ENCODE assay signal across 10 cellular contexts in the genomic region with DNA sequence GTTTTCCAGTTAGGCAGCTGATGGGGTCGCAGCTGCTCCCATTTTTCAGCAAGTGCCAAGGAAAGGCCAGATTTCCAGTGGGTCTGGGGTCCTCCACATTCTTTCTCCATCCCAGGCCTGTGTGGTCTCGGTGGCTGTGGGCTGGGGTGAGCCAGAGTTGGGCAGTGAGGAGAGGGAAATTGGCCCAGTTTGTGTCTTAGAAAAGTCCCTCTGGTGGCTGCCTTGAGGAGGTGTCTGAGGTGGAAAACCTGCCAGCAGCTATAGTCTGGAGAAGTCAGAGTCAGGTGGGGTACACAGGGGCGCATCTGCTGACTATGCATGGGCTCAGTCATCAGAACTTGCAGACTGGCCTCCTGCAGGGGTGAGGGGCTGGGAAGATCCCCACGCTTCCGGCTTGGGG. TPM values are rescaled to one million over a fixed set of nuclear protein-coding genes. Genes with fewer than 3 reads are reported as not detected.
DNase-seq lines count a peak whose midpoint lies in the region; ATAC-seq and TF ChIP-seq lines count a peak whose summit lies in the region.
"Had no signal": no experiment of that assay in that cellular context is flagged by ENCODE, and none has a peak within 500 bp of the region (broad histone marks: within the 10 kb centered on the region; RNA-seq: fewer than 3 reads in every experiment).

No MANE protein-coding gene starts in this region.

- H2BK120ac ChIP-seq in IMR-90 (ENCODE audit: low read depth, low read length): no peak overlapping the region

- H3K4me1 ChIP-seq in IMR-90 (ENCODE audit: control insufficient read depth, insufficient read depth, low read length): peaks cover 10% of the 10 kb centered on the region
- H3K4me1 ChIP-seq in muscle layer of colon (ENCODE audit: insufficient read depth, low read length): peaks cover 34% of the 10 kb centered on the region

- H3K79me1 ChIP-seq in IMR-90 (ENCODE audit: low read depth in 1 of 2, low read length in 2 of 2): no peaks in the 10 kb centered on the region

- H3K27me3 ChIP-seq in IMR-90 (ENCODE audit: control insufficient read depth, insufficient read depth, low read length) (no peaks in the 10 kb centered on the region; the same call in 1 of the 2 replicates), muscle layer of colon (ENCODE audit: control insufficient read depth in 1 of 2, insufficient read depth in 2 of 2, low read length in 2 of 2) (no peaks in the 10 kb centered on the region)

- TF ChIP-seq POLR2A in IMR-90 (IDR thresholded peaks at IDR 0.05; ENCODE audit: low read depth, low read length): no peak
- TF ChIP-seq POLR2A in GM18505 (IDR thresholded peaks at IDR 0.05; ENCODE audit: borderline replicate concordance, extremely low read depth, insufficient read depth, insufficient read length): no peak

- H3K56ac ChIP-seq in IMR-90 (ENCODE audit: extremely low read depth, insufficient read depth, low read length): no peak overlapping the region

- peak; percentile 20 for TF ChIP-seq RAD21 in IMR-90 (IDR thresholded peaks at IDR 0.05; ENCODE audit: low read length)

- CTCF ChIA-PET in IMR-90 (lab: Yijun Ruan, JAX): interaction anchor here (0.7 to 0.9 kb wide), 3 partner anchors 17 to 1944 kb away, joined by 3 read pairs; no protein-coding TSS in a partner anchor

- H3K18ac ChIP-seq in IMR-90 (ENCODE audit: low read depth, low read length): no peak overlapping the region

- ATAC-seq in IMR-90 (ENCODE audit: low read depth): no peak; the same call in 1 of the 2 replicates
- no peak for ATAC-seq in GM18505 (IDR thresholded peaks at IDR 0.05; ENCODE audit: unreplicated experiment)

- H2BK15ac ChIP-seq in IMR-90 (ENCODE audit: low read depth, low read length): no peak overlapping the region

- peak; percentile 26; the same call in 1 of the 2 replicates for TF ChIP-seq CTCF in IMR-90 (conservative IDR thresholded peaks at IDR 0.05; ENCODE audit: low read depth, low read length)

- H2AK5ac ChIP-seq in IMR-90 (ENCODE audit: low read depth, low read length): no peak overlapping the region

- dilution Hi-C loops in IMR-90 (cut with HindIII; ENCODE audit: low sequenced_read_pairs, unreplicated experiment): no loop called here

- no peak overlapping the region for H2AFZ ChIP-seq in IMR-90 (replicated peaks; ENCODE audit: low read length, poor library complexity)

- no peak overlapping the region for H2AK9ac ChIP-seq in IMR-90 (replicated peaks; ENCODE audit: low read depth, low read length, poor library complexity)

- WGBS in IMR-90 (ENCODE audit: extremely low coverage in 2 of 2, insufficient read length in 1 of 2), 2 experiments: 50% methylated on average over 1 of the region's 5 CpGs; no CpG with 5 or more reads in 1 of the 2 experiments

- DNase-seq in GF-D8 (lab: John Stamatoyannopoulos, UW): peak; percentile 3
- no peak for DNase-seq in IMR-90
- DNase-seq in astrocyte of the hippocampus (ENCODE audit: low read depth, low spot score): peak; percentile 47
- no peak for DNase-seq in NCI-H1436 (lab: John Stamatoyannopoulos, UW)
- no peak for DNase-seq in stimulated activated CD4-positive, alpha-beta T cell treated with anti-CD3 and anti-CD28 coated beads, Interleukin-2, amount 100 ng/mL, for 48 hours
- no peak for DNase-seq in middle frontal gyrus (ENCODE audit: extremely low spot score, low spot score)
- DNase-seq: NCI-H774 had no signal

- H3K4me2 ChIP-seq in IMR-90 (ENCODE audit: low read depth, low read length): no peak overlapping the region

- no peak overlapping the region for H3K14ac ChIP-seq in IMR-90 (replicated peaks; ENCODE audit: low read depth, low read length)

- in situ Hi-C loops in IMR-90 (cut with MboI; ENCODE audit: low sequenced_read_pairs): no loop called here

- H3K36me3 ChIP-seq in IMR-90 (ENCODE audit: control insufficient read depth, insufficient read depth, low read length) (no peaks in the 10 kb centered on the region), muscle layer of colon (ENCODE audit: insufficient read depth, low read length) (no peaks in the 10 kb centered on the region)

- no peak overlapping the region for H3K23ac ChIP-seq in IMR-90 (ENCODE audit: low read depth, low read length)

- H3K4ac ChIP-seq in IMR-90 (ENCODE audit: low read depth, low read length): no peak overlapping the region

- intact Hi-C loops in IMR-90 (cut with micrococcal nuclease): no loop called here

- H3K27ac ChIP-seq in IMR-90 (ENCODE audit: insufficient read depth, low read length) (no peak overlapping the region), muscle layer of colon (ENCODE audit: low read depth, low read length) (peak overlapping the region; percentile 52)

- no TSS peak for BruUV-seq in IMR-90 (replicated peaks; lab: Mats Ljungman, UMichigan)

- H3K9ac ChIP-seq in IMR-90 (ENCODE audit: low read depth, low read length) (no peak overlapping the region), muscle layer of colon (ENCODE audit: low read length) (no peak overlapping the region)

- POLR2A ChIA-PET in IMR-90 (lab: Charles Lee; ENCODE audit: unreplicated experiment): no interaction called here

- no peak overlapping the region for H2BK5ac ChIP-seq in IMR-90 (ENCODE audit: low read depth, low read length, poor library complexity, severe bottlenecking)

- no peak overlapping the region for H4K5ac ChIP-seq in IMR-90 (ENCODE audit: low read depth, low read length)

- H4K91ac ChIP-seq in IMR-90 (ENCODE audit: insufficient read depth, low read depth, low read length): no peak overlapping the region

- no peaks in the 10 kb centered on the region for H4K20me1 ChIP-seq in IMR-90 (ENCODE audit: insufficient read depth, low read length)

- no peak overlapping the region for H4K8ac ChIP-seq in IMR-90 (ENCODE audit: low read depth in 2 of 2, low read length in 2 of 2)

- H3K9me3 ChIP-seq in IMR-90 (ENCODE audit: control insufficient read depth, insufficient read depth, low read length) (no peaks in the 10 kb centered on the region), muscle layer of colon (ENCODE audit: low read length) (no peaks in the 10 kb centered on the region)

- no peak overlapping the region for H3K4me3 ChIP-seq in IMR-90 (ENCODE audit: insufficient read depth, low read depth, low read length)
- H3K4me3 ChIP-seq in muscle layer of colon (ENCODE audit: low read depth in 1 of 2, low read length in 2 of 2): no peak overlapping the region

- no peak overlapping the region for H2BK20ac ChIP-seq in IMR-90 (ENCODE audit: low read depth, low read length)

- no peaks in the 10 kb centered on the region; the same call in 1 of the 2 replicates for H3K9me1 ChIP-seq in IMR-90 (ENCODE audit: insufficient read depth, low read length)

TF ChIP-seq in IMR-90, 13 proteins besides CTCF, POLR2A, EP300 and RAD21:
- TF ChIP-seq, protein P1, sequence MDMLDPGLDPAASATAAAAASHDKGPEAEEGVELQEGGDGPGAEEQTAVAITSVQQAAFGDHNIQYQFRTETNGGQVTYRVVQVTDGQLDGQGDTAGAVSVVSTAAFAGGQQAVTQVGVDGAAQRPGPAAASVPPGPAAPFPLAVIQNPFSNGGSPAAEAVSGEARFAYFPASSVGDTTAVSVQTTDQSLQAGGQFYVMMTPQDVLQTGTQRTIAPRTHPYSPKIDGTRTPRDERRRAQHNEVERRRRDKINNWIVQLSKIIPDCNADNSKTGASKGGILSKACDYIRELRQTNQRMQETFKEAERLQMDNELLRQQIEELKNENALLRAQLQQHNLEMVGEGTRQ (IDR thresholded peaks at IDR 0.05; ENCODE audit: low read depth, low read length): no peak
- TF ChIP-seq BHLHE40 (IDR thresholded peaks at IDR 0.05; ENCODE audit: low read depth, low read length) (no peak), FOS (IDR thresholded peaks at IDR 0.05; ENCODE audit: low read depth, low read length) (no peak), MAFK (IDR thresholded peaks at IDR 0.05; ENCODE audit: low read depth, low read length) (no peak), SMC3 (IDR thresholded peaks at IDR 0.05; ENCODE audit: low read depth, low read length) (peak; percentile 37; the same call in 1 of the 2 replicates), CEBPB (IDR thresholded peaks at IDR 0.05; ENCODE audit: low read depth, low read length) (no peak), RFX5 (IDR thresholded peaks at IDR 0.05; ENCODE audit: low read depth, low read length) (no peak), CHD1 (IDR thresholded peaks at IDR 0.05; ENCODE audit: low read depth, low read length) (no peak)

RNA-seq across cellular contexts. Expression of a gene that starts 30.5 kb away (rescaled TPM):
- not detected in 2 replicates for total RNA-seq in IMR-90 (2012; rRNA removed)
- polyA plus RNA-seq in IMR-90 (2012; rRNA removed): not detected in 2 replicates
- not detected in 2 replicates for polyA plus RNA-seq in IMR-90 (2012; cell fraction: cytosol; rRNA removed)
- not detected in 2 replicates for polyA plus RNA-seq in IMR-90 (2012; cell fraction: nucleus; rRNA removed; ENCODE audit: low replicate concordance)
- total RNA-seq: lung microvascular endothelial cell had no signal

RNA-seq across cellular contexts. Expression of a gene that starts 46.6 kb away (rescaled TPM):
- total RNA-seq in IMR-90 (2012; rRNA removed): 3.9 and 4.5 TPM in 2 replicates
- polyA plus RNA-seq in IMR-90 (2012; rRNA removed): 11.1 and 11.3 TPM in 2 replicates
- 4.8 and 8.3 TPM in 2 replicates for polyA plus RNA-seq in IMR-90 (2012; cell fraction: cytosol; rRNA removed)
- 28.8 and 56.0 TPM in 2 replicates for polyA plus RNA-seq in IMR-90 (2012; cell fraction: nucleus; rRNA removed; ENCODE audit: low replicate concordance)

RNA-seq across cellular contexts. Expression of a gene that starts 46.6 kb away (rescaled TPM):
- total RNA-seq in IMR-90 (2012; rRNA removed): 19.2 and 21.7 TPM in 2 replicates
- 26.3 and 29.6 TPM in 2 replicates for polyA plus RNA-seq in IMR-90 (2012; rRNA removed)
- polyA plus RNA-seq in IMR-90 (2012; cell fraction: cytosol; rRNA removed): 36.4 and 38.7 TPM in 2 replicates
- polyA plus RNA-seq in IMR-90 (2012; cell fraction: nucleus; rRNA removed; ENCODE audit: low replicate concordance): 16.0 and 26.8 TPM in 2 replicates

Comparison
In these comparisons a context has a peak if more than half of its experiments do, and no peak if none do; other contexts are left out.
1. DNase-seq: peak in GF-D8 (single experiment) and astrocyte of the hippocampus (single experiment); none in IMR-90 (single experiment), NCI-H1436 (single experiment), stimulated activated CD4-positive, alpha-beta T cell treated with anti-CD3 and anti-CD28 coated beads, Interleukin-2, amount 100 ng/mL, for 48 hours (0 of 2) and middle frontal gyrus (single experiment).